In the genomic region with DNA sequence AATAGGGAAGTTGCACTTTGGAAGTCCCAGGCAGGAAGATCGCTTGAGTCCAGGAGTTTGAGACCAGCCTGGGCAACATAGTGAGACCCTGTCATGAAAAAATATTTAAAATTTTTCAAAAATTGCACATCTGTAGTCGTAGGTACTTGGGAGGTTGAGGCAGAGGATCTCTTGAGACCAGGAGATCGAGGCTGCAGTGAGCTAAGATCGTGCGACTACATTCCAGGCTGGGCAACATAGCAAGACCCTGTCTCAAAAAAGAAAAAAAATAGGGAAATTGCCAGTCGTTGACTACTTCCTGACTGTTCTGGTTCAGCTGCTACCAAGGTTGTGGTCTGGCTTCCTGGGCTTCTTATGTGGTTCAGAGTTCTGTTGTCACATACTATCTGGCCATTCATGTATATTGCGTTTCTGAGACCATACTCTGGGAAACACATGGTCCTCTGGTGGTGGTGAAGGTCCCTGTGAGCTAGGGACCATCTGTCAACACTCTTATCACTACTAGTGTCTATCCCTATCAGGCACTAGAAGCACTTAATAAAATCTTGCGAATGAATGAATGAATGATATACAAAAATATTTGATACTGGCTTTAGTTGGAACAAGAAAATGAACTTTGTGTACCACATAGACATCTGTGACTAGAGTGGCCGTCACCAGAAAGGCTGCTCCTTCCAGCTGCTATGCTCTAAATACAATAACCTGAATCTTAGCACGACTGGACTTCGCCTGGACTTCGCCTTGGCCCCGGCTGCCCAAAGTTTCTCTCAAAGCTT, we compare ENCODE assay signal across 8 cellular contexts. TPM values are rescaled to one million over a fixed set of nuclear protein-coding genes. Genes with fewer than 3 reads are reported as not detected.
DNase-seq lines count a peak whose midpoint lies in the region; ATAC-seq, FAIRE-seq and TF ChIP-seq lines count a peak whose summit lies in the region.

No MANE protein-coding gene starts in this region.

- no peaks in the 10 kb centered on the region for H3K36me3 Mint-ChIP-seq in progenitor cell of endocrine pancreas (ENCODE audit: insufficient read depth)

- peak overlapping the region; percentile 99 for H3K4me3 Mint-ChIP-seq in progenitor cell of endocrine pancreas (ENCODE audit: low read depth)

- H3K27me3 Mint-ChIP-seq in progenitor cell of endocrine pancreas: peaks cover 8% of the 10 kb centered on the region

- peak; percentile 9 for DNase-seq in GM19239 (ENCODE audit: insufficient read length, low spot score)
- DNase-seq in fibroblast of villous mesenchyme (ENCODE audit: low read depth): no peak
- no peak for DNase-seq in progenitor cell of endocrine pancreas (ENCODE audit: low spot score, unreplicated experiment)
- DNase-seq in Ammon's horn (ENCODE audit: low spot score): no peak
- DNase-seq in NCI-H1417 (lab: John Stamatoyannopoulos, UW): no peak
- no peak for DNase-seq in hepatic stellate cell (ENCODE audit: low spot score)

- TF ChIP-seq CTCF in fibroblast of villous mesenchyme (IDR thresholded peaks at IDR 0.05; ENCODE audit: insufficient read depth, low read depth, low read length): no peak
- TF ChIP-seq CTCF in progenitor cell of endocrine pancreas (IDR thresholded peaks at IDR 0.05; ENCODE audit: unreplicated experiment): no peak

- H3K27ac Mint-ChIP-seq in progenitor cell of endocrine pancreas: peak overlapping the region; percentile 68

- H3K4me3 ChIP-seq in fibroblast of villous mesenchyme (ENCODE audit: low read depth, low read length): peak overlapping the region; percentile 64

- no peak for FAIRE-seq in GM19239 (lab: Jason Lieb, UNC)

- no peaks in the 10 kb centered on the region for H3K9me3 Mint-ChIP-seq in progenitor cell of endocrine pancreas (ENCODE audit: low read depth)

- ATAC-seq in SK-N-SH treated with all-trans-retinoic acid at 6 μM for 48 hours (peak; percentile 24; the same call in 2 of the 3 replicates), esophagus mucosa (no peak)

- peaks cover 27% of the 10 kb centered on the region for H3K4me1 Mint-ChIP-seq in progenitor cell of endocrine pancreas (ENCODE audit: low read depth)

TF ChIP-seq in SK-N-SH treated with all-trans-retinoic acid at 6 μM for 48 hours, 23 proteins besides CTCF, POLR2A, EP300 and RAD21:
- TF ChIP-seq TOX (CRISPR knock-in tag; IDR thresholded peaks at IDR 0.05; ENCODE audit: borderline replicate concordance): no peak
TF ChIP-seq in SK-N-SH treated with all-trans-retinoic acid at 6 μM for 48 hours: peak in this region for 0.

RNA-seq across cellular contexts. Expression of a gene that starts 0.9 kb away (rescaled TPM):
- total RNA-seq in fibroblast of villous mesenchyme (1.6 and 4.3 TPM in 2 replicates), progenitor cell of endocrine pancreas (50.1 and 56.9 TPM in 2 replicates), esophagus mucosa (1.6 TPM)

RNA-seq across cellular contexts. Expression of a gene that starts 38.5 kb away (rescaled TPM):
- total RNA-seq in fibroblast of villous mesenchyme (2.6 and 3.5 TPM in 2 replicates), progenitor cell of endocrine pancreas (13.5 and 17.3 TPM in 2 replicates), esophagus mucosa (1.7 TPM)

RNA-seq across cellular contexts. Expression of a gene that starts 38.6 kb away (rescaled TPM):
- total RNA-seq in fibroblast of villous mesenchyme (not detected in 2 replicates), progenitor cell of endocrine pancreas (1.2 and 1.6 TPM in 2 replicates), esophagus mucosa (not detected)
